ENCODE assay signal across 8 cellular contexts in the genomic region with DNA sequence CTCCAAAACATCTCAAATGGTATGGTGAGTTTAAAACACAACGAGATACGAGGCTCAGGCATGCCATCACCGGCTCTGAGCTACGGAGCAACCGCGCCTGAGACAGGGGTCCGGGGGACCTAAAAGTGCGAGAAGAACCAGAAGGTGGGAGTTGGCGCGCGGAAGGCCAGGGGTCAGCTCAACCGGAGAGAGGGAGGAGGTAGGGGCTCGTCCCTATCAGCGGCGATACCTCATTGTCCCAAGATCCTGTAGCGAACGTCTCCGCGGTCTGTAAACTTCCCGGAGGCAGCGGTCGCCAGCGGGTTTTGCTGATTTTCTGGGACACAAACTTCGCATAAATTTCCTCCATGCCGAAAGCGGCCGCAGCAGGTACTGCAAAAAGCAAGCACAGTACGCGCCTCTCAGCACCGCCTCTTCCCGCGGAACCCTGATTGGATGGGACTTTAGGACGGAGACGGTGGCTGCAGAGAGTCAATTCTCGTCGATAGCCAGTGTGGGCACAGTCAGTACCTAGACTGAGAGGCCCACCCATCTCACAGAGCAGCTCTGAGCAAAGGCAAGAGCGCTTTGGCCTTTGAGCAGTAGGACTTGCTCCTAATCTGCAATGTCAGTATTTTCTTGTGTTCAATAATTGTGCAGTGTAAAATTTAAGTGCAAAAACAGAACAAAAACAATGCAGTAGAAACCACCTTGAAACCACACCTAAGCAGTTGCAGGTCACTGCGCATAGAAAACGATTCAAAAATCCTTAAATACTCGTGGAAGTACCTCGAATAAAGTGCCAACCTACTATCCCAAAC.
DNase-seq lines count a peak whose midpoint lies in the region; TF ChIP-seq lines count a peak whose summit lies in the region.

A gene with protein sequence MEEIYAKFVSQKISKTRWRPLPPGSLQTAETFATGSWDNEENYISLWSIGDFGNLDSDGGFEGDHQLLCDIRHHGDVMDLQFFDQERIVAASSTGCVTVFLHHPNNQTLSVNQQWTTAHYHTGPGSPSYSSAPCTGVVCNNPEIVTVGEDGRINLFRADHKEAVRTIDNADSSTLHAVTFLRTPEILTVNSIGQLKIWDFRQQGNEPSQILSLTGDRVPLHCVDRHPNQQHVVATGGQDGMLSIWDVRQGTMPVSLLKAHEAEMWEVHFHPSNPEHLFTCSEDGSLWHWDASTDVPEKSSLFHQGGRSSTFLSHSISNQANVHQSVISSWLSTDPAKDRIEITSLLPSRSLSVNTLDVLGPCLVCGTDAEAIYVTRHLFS (minus strand): TSS at position 383 of the 800 bp plus-strand sequence. CDS start 34 bp downstream, at position 349.

- H3K4me1 ChIP-seq in neuron (ENCODE audit: insufficient read depth, low read length) (peaks cover 20% of the 10 kb centered on the region), subcutaneous abdominal adipose tissue (ENCODE audit: control insufficient read depth in 5 of 5, insufficient read depth in 5 of 5, low read length in 5 of 5) (peaks cover 3 to 34% (median 31%) of the 10 kb centered on the region in 5 donors)

- peak within 1 kb of the TSS; percentile 86 to 98 (median 92) for H3K9ac ChIP-seq in subcutaneous abdominal adipose tissue (ENCODE audit: low read length in 5 of 5)

- H2AFZ ChIP-seq in neuron (ENCODE audit: low read depth, low read length), result peak within 1 kb of the TSS; percentile 60

- H3K9me3 ChIP-seq in neuron (ENCODE audit: low read length) (no peaks in the 10 kb centered on the region), subcutaneous abdominal adipose tissue (ENCODE audit: control insufficient read depth in 5 of 5, low read length in 5 of 5) (no peaks in the 10 kb centered on the region)

- H3K27ac ChIP-seq in subcutaneous abdominal adipose tissue (ENCODE audit: low read depth, low read length), result peak within 1 kb of the TSS; percentile 82

- H3K27me3 ChIP-seq in neuron (ENCODE audit: insufficient read depth, low read length) (no peaks in the 10 kb centered on the region), subcutaneous abdominal adipose tissue (ENCODE audit: control insufficient read depth in 5 of 5, insufficient read depth in 4 of 5, low read length in 5 of 5) (no peaks in the 10 kb centered on the region)

- DNase-seq in ELR (ENCODE audit: low read depth) (peak; percentile 98), GOT3 (lab: John Stamatoyannopoulos, UW) (peak; percentile 58), LoVo (ENCODE audit: low spot score) (peak; percentile 93), SHP77 (lab: John Stamatoyannopoulos, UW) (peak; percentile 90 to 95), foreskin fibroblast (peak; percentile 95 to 98)
- peak; percentile 96 for DNase-seq in activated effector memory CD4-positive, alpha-beta T cell treated with anti-CD3 and anti-CD28 coated beads, Interleukin-2, amount 50 U/mL, for 16 hours

- peak; percentile 32 for TF ChIP-seq CTCF in foreskin fibroblast (IDR thresholded peaks at IDR 0.05; ENCODE audit: low read depth, low read length)

- H3K4me3 ChIP-seq in foreskin fibroblast (ENCODE audit: low read depth in 1 of 2, low read length in 2 of 2) (peak within 1 kb of the TSS; percentile 81 to 90), neuron (ENCODE audit: low read length) (peak within 1 kb of the TSS; percentile 95), subcutaneous abdominal adipose tissue (ENCODE audit: low read depth in 1 of 5, low read length in 5 of 5) (peak within 1 kb of the TSS; percentile 82 to 98 (median 87))

- peaks cover 21% of the 10 kb centered on the region for H3K36me3 ChIP-seq in neuron (ENCODE audit: insufficient read depth, low read length)
- peaks cover 0 to 15% (median 13%) of the 10 kb centered on the region in 5 donors for H3K36me3 ChIP-seq in subcutaneous abdominal adipose tissue (ENCODE audit: control insufficient read depth in 5 of 5, insufficient read depth in 5 of 5, low read length in 5 of 5)

Comparison
In these comparisons a context has a peak if more than half of its experiments do, and no peak if none do; other contexts are left out.
1. Peak in every context shown above with its lines: DNase-seq, H3K4me3 ChIP-seq and H3K27ac ChIP-seq.